In the genomic region with DNA sequence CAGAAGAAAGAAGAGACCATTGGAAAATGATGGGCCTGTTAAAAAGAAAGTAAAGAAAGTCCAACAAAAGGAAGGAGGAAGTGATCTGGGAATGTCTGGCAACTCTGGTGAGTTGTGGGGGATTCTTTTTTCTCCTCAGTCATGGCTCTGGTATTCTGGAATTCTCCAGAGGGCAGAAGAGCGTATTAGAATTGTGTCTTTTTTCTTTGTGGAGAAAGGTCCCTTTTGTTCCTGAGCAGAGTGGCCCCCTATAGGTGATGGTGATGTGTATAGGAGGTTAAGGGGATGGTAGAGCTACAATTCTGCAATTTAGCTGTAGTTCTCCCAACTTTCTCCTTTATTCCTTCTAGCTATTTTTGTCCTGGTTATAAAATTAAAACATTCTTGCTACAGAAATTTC, we compare ENCODE assay signal across 8 cellular contexts. TPM values are rescaled to one million over a fixed set of nuclear protein-coding genes. Genes with fewer than 3 reads are reported as not detected.
A peak's percentile ranks its signal among the peaks of the same experiment; 100 is the strongest.
DNase-seq lines count a peak whose midpoint lies in the region; ATAC-seq and TF ChIP-seq lines count a peak whose summit lies in the region.

No MANE protein-coding gene starts in this region.

- H3K4me1 ChIP-seq in CD8-positive, alpha-beta T cell (ENCODE audit: insufficient read depth, low read length), result peaks cover 27% of the 10 kb centered on the region
- peaks cover 22% of the 10 kb centered on the region for H3K4me1 ChIP-seq in GM23338 (ENCODE audit: insufficient read depth)

- peaks cover 20% of the 10 kb centered on the region for H3K79me2 ChIP-seq in GM23338 (replicated peaks; ENCODE audit: insufficient read depth)

- CTCF ChIA-PET in CD8-positive, alpha-beta T cell (lab: Charles Lee), result interaction anchor here (1.4 kb wide), 1 partner anchor 16 kb away, joined by 6 read pairs; no protein-coding TSS in a partner anchor

- peaks cover 50% of the 10 kb centered on the region for H3K36me3 Mint-ChIP-seq in CD8-positive, alpha-beta T cell
- peaks cover 55% of the 10 kb centered on the region for H3K36me3 Mint-ChIP-seq in GM23338 (ENCODE audit: low read depth)

- ATAC-seq in CD8-positive, alpha-beta T cell, result no peak
- ATAC-seq in GM23338 (no peak), left colon (no peak), HG03175 (IDR thresholded peaks at IDR 0.05; ENCODE audit: unreplicated experiment) (no peak), GM18907 (IDR thresholded peaks at IDR 0.05; ENCODE audit: unreplicated experiment) (no peak)

- H3F3A ChIP-seq in GM23338 (replicated peaks; ENCODE audit: low read depth), result no peaks in the 10 kb centered on the region; the same call in 1 of the 2 replicates

- no peak overlapping the region for H3K4me3 ChIP-seq in CD8-positive, alpha-beta T cell (ENCODE audit: low read depth, low read length)
- H3K4me3 ChIP-seq in GM23338, result no peak overlapping the region

- TF ChIP-seq CTCF in CD8-positive, alpha-beta T cell (IDR thresholded peaks at IDR 0.05), result no peak
- peak; percentile 35 to 36 for TF ChIP-seq CTCF in GM23338 (conservative IDR thresholded peaks at IDR 0.05; ENCODE audit: low read depth in 2 of 2)
- TF ChIP-seq CTCF in VCaP (conservative IDR thresholded peaks at IDR 0.05), result no peak

- no peak overlapping the region for H2AFZ ChIP-seq in GM23338

- no peaks in the 10 kb centered on the region for H3K27me3 Mint-ChIP-seq in CD8-positive, alpha-beta T cell (ENCODE audit: low read depth)
- peaks cover 5% of the 10 kb centered on the region for H3K27me3 Mint-ChIP-seq in GM23338 (ENCODE audit: insufficient read depth, low read depth, poor library complexity)

- intact Hi-C loops in CD8-positive, alpha-beta T cell (cut with DNase I, micrococcal nuclease), result loop anchor here (2.0 to 10.0 kb wide), 8 partner anchors 14 to 1318 kb away; a partner anchor contains a TSS
- intact Hi-C loops in left colon (cut with DNase I, micrococcal nuclease), result no loop called here

- no peak overlapping the region for H3K4me3 Mint-ChIP-seq in CD8-positive, alpha-beta T cell
- H3K4me3 Mint-ChIP-seq in GM23338, result peak overlapping the region; percentile 34; the same call in 1 of the 3 replicates

- no peaks in the 10 kb centered on the region for H3K9me3 ChIP-seq in CD8-positive, alpha-beta T cell (ENCODE audit: low read length)

- H3K27me3 ChIP-seq in CD8-positive, alpha-beta T cell (ENCODE audit: insufficient read depth, low read length), result no peaks in the 10 kb centered on the region
- H3K27me3 ChIP-seq in GM23338 (ENCODE audit: insufficient read depth), result no peaks in the 10 kb centered on the region

- peak overlapping the region; percentile 60 for H3K27ac Mint-ChIP-seq in CD8-positive, alpha-beta T cell
- peak overlapping the region; percentile 10; the same call in 1 of the 2 replicates for H3K27ac Mint-ChIP-seq in GM23338

- H3K9me2 ChIP-seq in GM23338 (ENCODE audit: insufficient read depth), result no peaks in the 10 kb centered on the region

- H4K20me1 ChIP-seq in GM23338 (replicated peaks; ENCODE audit: insufficient read depth), result no peaks in the 10 kb centered on the region; the same call in 1 of the 2 replicates

- H3K4me1 Mint-ChIP-seq in CD8-positive, alpha-beta T cell (ENCODE audit: low read depth), result peaks cover 30% of the 10 kb centered on the region
- peaks cover 17% of the 10 kb centered on the region for H3K4me1 Mint-ChIP-seq in GM23338

- no peak overlapping the region for H3K27ac ChIP-seq in CD8-positive, alpha-beta T cell (ENCODE audit: low read depth, low read length)
- no peak overlapping the region for H3K27ac ChIP-seq in GM23338 (ENCODE audit: low read depth)
- H3K27ac ChIP-seq in VCaP, result peak overlapping the region; percentile 83; the same call in 1 of the 2 replicates

- POLR2A ChIA-PET in CD8-positive, alpha-beta T cell (lab: Charles Lee), result interaction anchor here (2.0 kb wide), 1 partner anchor 13 kb away, joined by 5 read pairs; no protein-coding TSS in a partner anchor

- H3K36me3 ChIP-seq in CD8-positive, alpha-beta T cell (ENCODE audit: insufficient read depth, low read length), result peaks cover 7% of the 10 kb centered on the region
- H3K36me3 ChIP-seq in GM23338 (ENCODE audit: insufficient read depth), result peaks cover 23% of the 10 kb centered on the region

- DNase-seq in CD8-positive, alpha-beta T cell, result no peak
- peak; percentile 33 for DNase-seq in GM23338 (ENCODE audit: low spot score)
- DNase-seq in kidney tubule cell (ENCODE audit: low spot score), result peak; percentile 31
- no peak for DNase-seq in left colon
- no peak for DNase-seq in stimulated activated naive CD4-positive, alpha-beta T cell (lab: John Stamatoyannopoulos, UW)

- H3K4me2 ChIP-seq in GM23338, result no peak overlapping the region

- H3K9me3 Mint-ChIP-seq in CD8-positive, alpha-beta T cell, result no peaks in the 10 kb centered on the region
- no peaks in the 10 kb centered on the region for H3K9me3 Mint-ChIP-seq in GM23338

TF ChIP-seq in GM23338, 12 proteins besides CTCF, POLR2A, EP300 and RAD21:
- TF ChIP-seq JUNB (IDR thresholded peaks at IDR 0.05; ENCODE audit: unreplicated experiment) (no peak), ZNF331 (CRISPR knock-in tag; IDR thresholded peaks at IDR 0.05; ENCODE audit: low read depth) (no peak), POLR2AphosphoS5 (IDR thresholded peaks at IDR 0.05; ENCODE audit: low read depth) (no peak), ZNF114 (CRISPR knock-in tag; IDR thresholded peaks at IDR 0.05) (no peak), EZH2 (IDR thresholded peaks at IDR 0.05; ENCODE audit: low read depth, unreplicated experiment) (no peak)

RNA-seq across cellular contexts. Expression of a gene that starts 1.6 kb away (rescaled TPM):
- 1 to 10 TPM; 5.9 TPM for total RNA-seq in CD8-positive, alpha-beta T cell
- 82.8 and 95.6 TPM in 2 replicates for total RNA-seq in GM23338 (2014; rRNA removed; shearing (Covaris generic))
- polyA plus RNA-seq in GM23338 (2016; fragmentation: Nextera tagmentation; extraction: Ambion mirVana), result 48.7 and 56.2 TPM in 2 replicates
- 10 to 100 TPM; 16.8 to 29.2 TPM for total RNA-seq in left colon

RNA-seq across cellular contexts. Expression of a gene that starts 2.0 kb away (rescaled TPM):
- 1 to 10 TPM; 8.5 to 8.6 TPM for total RNA-seq in CD8-positive, alpha-beta T cell
- 16.6 and 17.1 TPM in 2 replicates for total RNA-seq in GM23338 (2014; rRNA removed; shearing (Covaris generic))
- 9.1 and 13.3 TPM in 2 replicates for polyA plus RNA-seq in GM23338 (2016; fragmentation: Nextera tagmentation; extraction: Ambion mirVana)
- 10 to 100 TPM; 16.2 to 18.6 TPM for total RNA-seq in left colon

Comparison
In these comparisons a context has a peak if more than half of its experiments do, and no peak if none do; other contexts are left out.
1. DNase-seq: peak in GM23338 (single experiment) and kidney tubule cell (single experiment); none in CD8-positive, alpha-beta T cell (0 of 7), left colon (0 of 2) and stimulated activated naive CD4-positive, alpha-beta T cell (0 of 6).
2. CTCF ChIP-seq: peak in GM23338 (2 of 2); none in CD8-positive, alpha-beta T cell (single experiment) and VCaP (single experiment).
3. intact Hi-C loops: an anchor here in CD8-positive, alpha-beta T cell (2.0 to 10.0 kb wide); none called in left colon.